Comparison of ENCODE assay signal across 3 cellular contexts in the genomic region with DNA sequence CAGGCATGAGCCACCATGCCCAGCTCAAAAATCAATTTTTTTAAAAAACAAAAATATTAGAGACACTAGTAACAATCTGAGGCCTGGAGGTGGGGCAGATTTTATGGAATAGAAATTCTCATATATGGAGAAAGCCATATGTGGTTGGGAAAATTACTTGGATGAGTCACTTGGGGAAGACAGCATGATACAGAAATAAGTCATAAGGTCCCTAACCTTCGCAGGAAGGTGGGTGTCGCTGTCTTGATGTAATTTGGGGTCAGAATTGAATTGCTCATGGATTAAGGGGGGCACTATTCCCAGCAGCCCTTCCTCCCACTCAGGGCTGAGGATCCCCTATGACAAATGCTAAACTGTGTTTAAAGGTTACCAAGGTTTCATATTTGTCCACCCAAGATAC.
TF ChIP-seq lines count a peak whose summit lies in the region.

No MANE protein-coding gene starts in this region.

TF ChIP-seq in SK-N-SH, 30 proteins besides CTCF, POLR2A, EP300 and RAD21:
- TF ChIP-seq, protein P1, sequence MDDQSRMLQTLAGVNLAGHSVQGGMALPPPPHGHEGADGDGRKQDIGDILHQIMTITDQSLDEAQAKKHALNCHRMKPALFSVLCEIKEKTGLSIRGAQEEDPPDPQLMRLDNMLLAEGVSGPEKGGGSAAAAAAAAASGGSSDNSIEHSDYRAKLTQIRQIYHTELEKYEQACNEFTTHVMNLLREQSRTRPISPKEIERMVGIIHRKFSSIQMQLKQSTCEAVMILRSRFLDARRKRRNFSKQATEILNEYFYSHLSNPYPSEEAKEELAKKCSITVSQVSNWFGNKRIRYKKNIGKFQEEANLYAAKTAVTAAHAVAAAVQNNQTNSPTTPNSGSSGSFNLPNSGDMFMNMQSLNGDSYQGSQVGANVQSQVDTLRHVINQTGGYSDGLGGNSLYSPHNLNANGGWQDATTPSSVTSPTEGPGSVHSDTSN (IDR thresholded peaks at IDR 0.05) = no peak
- TF ChIP-seq FOSL2 (IDR thresholded peaks at IDR 0.05; ENCODE audit: borderline replicate concordance, low read depth) = peak; percentile 41; the same call in 1 of the 2 replicates

TF ChIP-seq in SK-N-SH treated with all-trans-retinoic acid at 6 μM for 48 hours, 23 proteins besides CTCF, POLR2A, EP300 and RAD21:
- no peak for TF ChIP-seq ZFP3 (CRISPR knock-in tag; IDR thresholded peaks at IDR 0.05)
- TF ChIP-seq TCF4 (CRISPR knock-in tag; IDR thresholded peaks at IDR 0.05; ENCODE audit: borderline replicate concordance) = no peak
- TF ChIP-seq GLIS3 (CRISPR knock-in tag; IDR thresholded peaks at IDR 0.05) = no peak
- no peak for TF ChIP-seq CSRNP3 (CRISPR knock-in tag; IDR thresholded peaks at IDR 0.05)
- no peak for TF ChIP-seq OSR1 (CRISPR knock-in tag; IDR thresholded peaks at IDR 0.05)
- TF ChIP-seq ARNTL (CRISPR knock-in tag; IDR thresholded peaks at IDR 0.05; ENCODE audit: borderline replicate concordance, low read depth) = no peak
- TF ChIP-seq ESRRG (CRISPR knock-in tag; IDR thresholded peaks at IDR 0.05) = no peak
- no peak for TF ChIP-seq ZNF565 (CRISPR knock-in tag; conservative IDR thresholded peaks at IDR 0.05; ENCODE audit: low read depth)
- no peak for TF ChIP-seq RARB (CRISPR knock-in tag; IDR thresholded peaks at IDR 0.05)
- no peak for TF ChIP-seq ZNF8 (CRISPR knock-in tag; IDR thresholded peaks at IDR 0.05)
- TF ChIP-seq ZFP30 (CRISPR knock-in tag; IDR thresholded peaks at IDR 0.05) = no peak

TF ChIP-seq in IMR-90, 13 proteins besides CTCF, POLR2A, EP300 and RAD21:
- TF ChIP-seq RCOR1 (IDR thresholded peaks at IDR 0.05; ENCODE audit: insufficient replicate concordance, low read length) (no peak), BHLHE40 (IDR thresholded peaks at IDR 0.05; ENCODE audit: low read depth, low read length) (peak; percentile 26; the same call in 1 of the 2 replicates), CHD1 (IDR thresholded peaks at IDR 0.05; ENCODE audit: low read depth, low read length) (no peak), MXI1 (IDR thresholded peaks at IDR 0.05; ENCODE audit: borderline replicate concordance, low read depth, low read length) (no peak), FOS (IDR thresholded peaks at IDR 0.05; ENCODE audit: low read depth, low read length) (peak; percentile 73)
